Comparison of ENCODE assay signal across 13 cellular contexts in genomic region chr7:155295511-155295910, GRCh38. TPM values are rescaled to one million over a fixed set of nuclear protein-coding genes. Genes with fewer than 3 reads are reported as not detected.
DNase-seq lines count a peak whose midpoint lies in the region; ATAC-seq and TF ChIP-seq lines count a peak whose summit lies in the region.
"Had no signal": no experiment of that assay in that cellular context is flagged by ENCODE, and none has a peak within 500 bp of the region (broad histone marks: within the 10 kb centered on the region; RNA-seq: fewer than 3 reads in every experiment).

No MANE protein-coding gene starts in this region.

- intact Hi-C loops in right lobe of liver (cut with DNase I): no loop called here

- H3K9ac ChIP-seq in BLaER1 treated with 17β-estradiol and CSF1 and Interleukin-3, amounts not matched to agents 10 nM and 100 nM: no peak overlapping the region; a peak in 1 of 22 replicates

- H3K27me3 ChIP-seq in BLaER1 treated with 17β-estradiol and CSF1 and Interleukin-3, amounts not matched to agents 10 nM and 100 nM: no peaks in the 10 kb centered on the region
- no peaks in the 10 kb centered on the region for H3K27me3 ChIP-seq in GM23338 (ENCODE audit: insufficient read depth)
- no peaks in the 10 kb centered on the region for H3K27me3 ChIP-seq in right lobe of liver
- H3K27me3 ChIP-seq in hepatocyte: no peaks in the 10 kb centered on the region

- ATAC-seq in GM23338 (no peak), right lobe of liver (no peak), left lobe of liver (no peak)
- ATAC-seq: heart right ventricle, left cardiac atrium, right cardiac atrium had no signal

- peaks cover 0 to 12% (median 7%) of the 10 kb centered on the region in 11 experiments; a peak in 16 of 22 replicates for H3K36me3 ChIP-seq in BLaER1 treated with 17β-estradiol and CSF1 and Interleukin-3, amounts not matched to agents 10 nM and 100 nM
- H3K36me3 ChIP-seq in GM23338 (ENCODE audit: insufficient read depth) (peaks cover 4% of the 10 kb centered on the region), right lobe of liver (peaks cover 0 to 14% (median 7%) of the 10 kb centered on the region in 4 donors), hepatocyte (replicated peaks; ENCODE audit: insufficient read depth, low read depth) (no peaks in the 10 kb centered on the region)

- peaks cover 14 to 25% (median 22%) of the 10 kb centered on the region in 11 experiments; a peak in 20 of 22 replicates for H4K20me1 ChIP-seq in BLaER1 treated with 17β-estradiol and CSF1 and Interleukin-3, amounts not matched to agents 10 nM and 100 nM
- H4K20me1 ChIP-seq in GM23338 (replicated peaks; ENCODE audit: insufficient read depth) (peaks cover 14% of the 10 kb centered on the region), hepatocyte (ENCODE audit: insufficient read depth, poor library complexity, severe bottlenecking) (peaks cover 19% of the 10 kb centered on the region)

- H3K4me3 Mint-ChIP-seq in GM23338: peak overlapping the region; percentile 36; the same call in 1 of the 3 replicates

- no peak for TF ChIP-seq CTCF in GM23338 (conservative IDR thresholded peaks at IDR 0.05; ENCODE audit: low read depth in 2 of 2)
- TF ChIP-seq CTCF in right lobe of liver (IDR thresholded peaks at IDR 0.05): no peak
- no peak for TF ChIP-seq CTCF in hepatocyte (IDR thresholded peaks at IDR 0.05; ENCODE audit: poor library complexity)

- H3F3A ChIP-seq in GM23338 (replicated peaks; ENCODE audit: low read depth): no peaks in the 10 kb centered on the region

- 0 out of 2 replicates have a peak, but pooled peaks cover 5% of the 10 kb centered on the region for H3K9me2 ChIP-seq in GM23338 (ENCODE audit: insufficient read depth)
- H3K9me2 ChIP-seq in hepatocyte (replicated peaks; ENCODE audit: insufficient read depth): no peaks in the 10 kb centered on the region

- TF ChIP-seq POLR2A in Raji (IDR thresholded peaks at IDR 0.05; ENCODE audit: insufficient read depth, low read depth, low read length) (peak; percentile 5; the same call in 1 of the 2 replicates), right lobe of liver (IDR thresholded peaks at IDR 0.05) (no peak)

- H3K4me1 ChIP-seq in BLaER1 treated with 17β-estradiol and CSF1 and Interleukin-3, amounts not matched to agents 10 nM and 100 nM: peaks cover 29 to 75% (median 55%) of the 10 kb centered on the region in 10 experiments
- H3K4me1 ChIP-seq in GM23338 (ENCODE audit: insufficient read depth) (peaks cover 26% of the 10 kb centered on the region), right lobe of liver (peaks cover 0 to 14% (median 0%) of the 10 kb centered on the region in 4 donors), hepatocyte (ENCODE audit: insufficient read depth) (peaks cover 4% of the 10 kb centered on the region)

- H3K9me3 ChIP-seq in BLaER1 treated with 17β-estradiol and CSF1 and Interleukin-3, amounts not matched to agents 10 nM and 100 nM (replicated peaks in 1 of 11): peaks cover 0 to 5% (median 0%) of the 10 kb centered on the region in 11 experiments; a peak in 4 of 22 replicates
- H3K9me3 ChIP-seq in right lobe of liver (no peaks in the 10 kb centered on the region), hepatocyte (ENCODE audit: low read depth) (no peaks in the 10 kb centered on the region)
- H3K9me3 ChIP-seq: heart right ventricle had no signal

- H3K36me3 Mint-ChIP-seq in GM23338 (ENCODE audit: low read depth): peaks cover 20% of the 10 kb centered on the region

- no peak overlapping the region; the same call in 1 of the 2 replicates for H3K27ac Mint-ChIP-seq in GM23338

- peak overlapping the region in 1 of 10 experiments; percentile 99; a peak in 1 of 20 replicates for H3K4me3 ChIP-seq in BLaER1 treated with 17β-estradiol and CSF1 and Interleukin-3, amounts not matched to agents 10 nM and 100 nM
- H3K4me3 ChIP-seq in GM23338 (no peak overlapping the region), right lobe of liver (no peak overlapping the region), hepatocyte (no peak overlapping the region)
- H3K4me3 ChIP-seq: heart right ventricle had no signal

- no peak overlapping the region for H2AFZ ChIP-seq in GM23338
- no peak overlapping the region for H2AFZ ChIP-seq in hepatocyte

- 100% methylated on average over 4 of the region's 7 CpGs for WGBS in right lobe of liver (ENCODE audit: insufficient coverage, low coverage, low lambda C conversion rate, missing lambda C conversion rate)
- WGBS in hepatocyte (ENCODE audit: low lambda C conversion rate, missing lambda C conversion rate): 83% methylated on average over 7 of the region's 7 CpGs

- H3K79me2 ChIP-seq in GM23338 (replicated peaks; ENCODE audit: insufficient read depth) (peaks cover 25% of the 10 kb centered on the region), hepatocyte (peaks cover 24% of the 10 kb centered on the region)

- no peaks in the 10 kb centered on the region; the same call in 1 of the 3 replicates for H3K9me3 Mint-ChIP-seq in GM23338

- H3K27me3 Mint-ChIP-seq in GM23338 (ENCODE audit: insufficient read depth, low read depth, poor library complexity): peaks cover 3% of the 10 kb centered on the region

- peak overlapping the region; percentile 91 to 99 (median 96) for H3K4me2 ChIP-seq in BLaER1 treated with 17β-estradiol and CSF1 and Interleukin-3, amounts not matched to agents 10 nM and 100 nM
- peak overlapping the region; percentile 83 for H3K4me2 ChIP-seq in GM23338
- H3K4me2 ChIP-seq in hepatocyte: no peak overlapping the region

- DNase-seq in GM23338 (ENCODE audit: low spot score) (no peak), right lobe of liver (peak in 1 of 3 donors; percentile 49), CD1c-positive myeloid dendritic cell (ENCODE audit: extremely low spot score) (no peak), left lobe of liver (ENCODE audit: low spot score) (no peak), hepatocyte (ENCODE audit: low spot score) (no peak), NCI-H1417 treated with DMSO at 0.1 percent for 48 hours (lab: John Stamatoyannopoulos, UW) (no peak)
- DNase-seq: heart right ventricle; left cardiac atrium; NCI-H1436 treated with DMSO at 0.1 percent for 48 hours; right cardiac atrium; stimulated activated CD4-positive, alpha-beta T cell treated with anti-CD3 and anti-CD28 coated beads, Interleukin-4, amount 100 ng/mL, for 1 hour had no signal

- peaks cover 25% of the 10 kb centered on the region for H3K4me1 Mint-ChIP-seq in GM23338

- H3K27ac ChIP-seq in BLaER1 treated with 17β-estradiol and CSF1 and Interleukin-3, amounts not matched to agents 10 nM and 100 nM: peak overlapping the region in 2 of 11 experiments; percentile 97; a peak in 2 of 22 replicates
- no peak overlapping the region for H3K27ac ChIP-seq in GM23338 (ENCODE audit: low read depth)
- peak overlapping the region; percentile 99 for H3K27ac ChIP-seq in right lobe of liver
- no peak overlapping the region for H3K27ac ChIP-seq in hepatocyte
- H3K27ac ChIP-seq: heart right ventricle had no signal

TF ChIP-seq in GM23338, 12 proteins besides CTCF, POLR2A, EP300 and RAD21 (continues in another document):
- TF ChIP-seq, protein P1, sequence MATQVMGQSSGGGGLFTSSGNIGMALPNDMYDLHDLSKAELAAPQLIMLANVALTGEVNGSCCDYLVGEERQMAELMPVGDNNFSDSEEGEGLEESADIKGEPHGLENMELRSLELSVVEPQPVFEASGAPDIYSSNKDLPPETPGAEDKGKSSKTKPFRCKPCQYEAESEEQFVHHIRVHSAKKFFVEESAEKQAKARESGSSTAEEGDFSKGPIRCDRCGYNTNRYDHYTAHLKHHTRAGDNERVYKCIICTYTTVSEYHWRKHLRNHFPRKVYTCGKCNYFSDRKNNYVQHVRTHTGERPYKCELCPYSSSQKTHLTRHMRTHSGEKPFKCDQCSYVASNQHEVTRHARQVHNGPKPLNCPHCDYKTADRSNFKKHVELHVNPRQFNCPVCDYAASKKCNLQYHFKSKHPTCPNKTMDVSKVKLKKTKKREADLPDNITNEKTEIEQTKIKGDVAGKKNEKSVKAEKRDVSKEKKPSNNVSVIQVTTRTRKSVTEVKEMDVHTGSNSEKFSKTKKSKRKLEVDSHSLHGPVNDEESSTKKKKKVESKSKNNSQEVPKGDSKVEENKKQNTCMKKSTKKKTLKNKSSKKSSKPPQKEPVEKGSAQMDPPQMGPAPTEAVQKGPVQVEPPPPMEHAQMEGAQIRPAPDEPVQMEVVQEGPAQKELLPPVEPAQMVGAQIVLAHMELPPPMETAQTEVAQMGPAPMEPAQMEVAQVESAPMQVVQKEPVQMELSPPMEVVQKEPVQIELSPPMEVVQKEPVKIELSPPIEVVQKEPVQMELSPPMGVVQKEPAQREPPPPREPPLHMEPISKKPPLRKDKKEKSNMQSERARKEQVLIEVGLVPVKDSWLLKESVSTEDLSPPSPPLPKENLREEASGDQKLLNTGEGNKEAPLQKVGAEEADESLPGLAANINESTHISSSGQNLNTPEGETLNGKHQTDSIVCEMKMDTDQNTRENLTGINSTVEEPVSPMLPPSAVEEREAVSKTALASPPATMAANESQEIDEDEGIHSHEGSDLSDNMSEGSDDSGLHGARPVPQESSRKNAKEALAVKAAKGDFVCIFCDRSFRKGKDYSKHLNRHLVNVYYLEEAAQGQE (IDR thresholded peaks at IDR 0.05; ENCODE audit: unreplicated experiment): no peak
- TF ChIP-seq EZH2phosphoT487 (IDR thresholded peaks at IDR 0.05; ENCODE audit: unreplicated experiment) (no peak), STAT1 (IDR thresholded peaks at IDR 0.05; ENCODE audit: unreplicated experiment) (no peak), ZNF114 (CRISPR knock-in tag; IDR thresholded peaks at IDR 0.05) (no peak), EZH2 (IDR thresholded peaks at IDR 0.05; ENCODE audit: low read depth, unreplicated experiment) (no peak)

RNA-seq across cellular contexts. Expression of gene INSIG1, which starts 2.2 kb away (rescaled TPM):
- total RNA-seq in GM23338 (2014; rRNA removed; shearing (Covaris generic)): 106 and 131 TPM in 2 replicates
- 70.3 and 71.5 TPM in 2 replicates for polyA plus RNA-seq in GM23338 (2016; fragmentation: Nextera tagmentation; extraction: Ambion mirVana)
- total RNA-seq in right lobe of liver: 100 to 1,000 TPM; 130 to 625 (median 205) TPM
- total RNA-seq in left lobe of liver: 208 TPM
- 305 and 326 TPM in 2 replicates for total RNA-seq in hepatocyte
- 152 and 196 TPM in 2 replicates for polyA plus RNA-seq in hepatocyte

Comparison
In these comparisons a context has a peak if more than half of its experiments do, and no peak if none do; other contexts are left out.
1. H3K27ac ChIP-seq: peak in right lobe of liver (3 of 3); none in GM23338 (single experiment) and hepatocyte (single experiment).